20 cellular contexts compared by ENCODE assay signal in the genomic region with DNA sequence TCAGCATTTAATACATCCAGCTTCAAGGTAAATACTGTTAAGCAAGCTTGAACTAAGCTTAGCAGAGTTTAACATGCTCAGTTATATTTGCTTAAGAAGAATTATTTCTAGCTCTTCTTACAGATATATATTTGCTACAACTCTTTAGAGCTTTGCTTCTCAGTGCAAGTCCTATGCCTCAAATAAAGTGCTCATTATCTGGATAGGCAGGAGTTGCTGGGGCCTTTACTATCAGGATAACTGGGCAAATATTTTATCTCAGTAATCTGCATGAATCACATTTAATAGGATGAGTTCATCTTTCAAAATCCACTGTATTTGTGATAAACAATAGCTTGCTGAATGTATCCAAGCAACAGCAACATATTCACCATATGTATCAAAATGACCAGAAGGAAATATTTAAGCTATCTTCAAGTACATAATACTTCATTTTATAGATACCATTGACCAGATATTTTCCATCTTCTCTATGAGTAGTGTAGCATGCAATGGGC.
DNase-seq lines count a peak whose midpoint lies in the region; ATAC-seq, FAIRE-seq and TF ChIP-seq lines count a peak whose summit lies in the region.
"Had no signal": no experiment of that assay in that cellular context is flagged by ENCODE, and none has a peak within 500 bp of the region (broad histone marks: within the 10 kb centered on the region; RNA-seq: fewer than 3 reads in every experiment).

No MANE protein-coding gene starts in this region.

- H3K27me3 ChIP-seq in PC-3 (ENCODE audit: low read length): no peaks in the 10 kb centered on the region
- H3K27me3 ChIP-seq in foreskin keratinocyte: no peaks in the 10 kb centered on the region
- H3K27me3 ChIP-seq in right atrium auricular region: no peaks in the 10 kb centered on the region

- TF ChIP-seq CTCF in PC-3 (conservative IDR thresholded peaks at IDR 0.05; ENCODE audit: low read depth, low read length): no peak
- no peak for TF ChIP-seq CTCF in foreskin keratinocyte (conservative IDR thresholded peaks at IDR 0.05)
- TF ChIP-seq CTCF in retinal pigment epithelial cell (conservative IDR thresholded peaks at IDR 0.05; ENCODE audit: low read depth, low read length): no peak
- no peak for TF ChIP-seq CTCF in right atrium auricular region (IDR thresholded peaks at IDR 0.05)
- no peak for TF ChIP-seq CTCF in osteocyte (IDR thresholded peaks at IDR 0.05)
- TF ChIP-seq CTCF in kidney (IDR thresholded peaks at IDR 0.05; ENCODE audit: borderline replicate concordance, extremely low read depth, insufficient read depth): no peak

- no peaks in the 10 kb centered on the region for H4K20me1 ChIP-seq in PC-3 (ENCODE audit: low read length)

- H3K4me1 ChIP-seq in PC-3 (ENCODE audit: insufficient read depth, low read length) (peaks cover 4% of the 10 kb centered on the region; the same call in 1 of the 2 replicates), foreskin keratinocyte (no peaks in the 10 kb centered on the region), right atrium auricular region (no peaks in the 10 kb centered on the region), kidney (ENCODE audit: control insufficient read depth in 1 of 2, insufficient read depth in 1 of 2, low read depth in 1 of 2, low read length in 2 of 2) (no peaks in the 10 kb centered on the region)

- no peaks in the 10 kb centered on the region for H3K27me3 Mint-ChIP-seq in osteocyte (ENCODE audit: unreplicated experiment)
- H3K27me3 Mint-ChIP-seq: CD4-positive, alpha-beta memory T cell had no signal

- POLR2A ChIA-PET in PC-3 (lab: Charles Lee; ENCODE audit: unreplicated experiment): no interaction called here

- FAIRE-seq in kidney (lab: Jason Lieb, UNC): no peak
- FAIRE-seq: G401.6, GM12892 had no signal

- H3K4me1 Mint-ChIP-seq in osteocyte (ENCODE audit: unreplicated experiment): no peaks in the 10 kb centered on the region
- H3K4me1 Mint-ChIP-seq: CD4-positive, alpha-beta memory T cell had no signal

- no peaks in the 10 kb centered on the region for H3F3A ChIP-seq in PC-3 (ENCODE audit: low read length, unreplicated experiment)

- CTCF ChIA-PET in PC-3 (lab: Charles Lee): interaction anchor here (1.3 kb wide), 1 partner anchor 16 kb away, joined by 6 read pairs; no protein-coding TSS in a partner anchor

- 0 out of 2 replicates have a peak overlapping the region, but pooled peaks have one; percentile 12 for H3K9ac ChIP-seq in PC-3 (ENCODE audit: low read length)
- H3K9ac ChIP-seq in kidney (ENCODE audit: low read length in 2 of 2): no peak overlapping the region

- H2AFZ ChIP-seq in PC-3 (ENCODE audit: low read length): no peak overlapping the region
- H2AFZ ChIP-seq: GM23338 had no signal

- H3K27ac ChIP-seq in PC-3 (ENCODE audit: low read length) (peak overlapping the region; percentile 61), foreskin keratinocyte (no peak overlapping the region), right atrium auricular region (no peak overlapping the region), kidney (ENCODE audit: low read depth in 2 of 2, low read length in 2 of 2) (no peak overlapping the region)
- H3K27ac ChIP-seq: 22Rv1 had no signal

- H3K79me2 ChIP-seq in PC-3 (ENCODE audit: low read length): no peaks in the 10 kb centered on the region

- H3K4me3 ChIP-seq in PC-3 (ENCODE audit: low read length) (no peak overlapping the region), retinal pigment epithelial cell (ENCODE audit: low read length) (no peak overlapping the region), right atrium auricular region (no peak overlapping the region), kidney (ENCODE audit: low read length in 2 of 2) (no peak overlapping the region)
- H3K4me3 ChIP-seq: GM23338 had no signal

- intact Hi-C loops in PC-3 (cut with micrococcal nuclease): loop anchor here (2.0 kb wide), 1 partner anchor 185 kb away; no protein-coding TSS in a partner anchor
- intact Hi-C loops in kidney (cut with DNase I): no loop called here

- DNase-seq in DMS53 (lab: John Stamatoyannopoulos, UW): peak; percentile 12
- DNase-seq in DMS53 treated with DMSO at 0.1 percent for 48 hours (lab: John Stamatoyannopoulos, UW; ENCODE audit: unreplicated experiment): no peak
- DNase-seq in PC-3: peak; percentile 63
- DNase-seq in foreskin keratinocyte: peak in 1 of 2 donors; percentile 44
- DNase-seq in retinal pigment epithelial cell (ENCODE audit: low read depth): peak; percentile 8
- DNase-seq in right atrium auricular region (ENCODE audit: low spot score): no peak
- no peak for DNase-seq in osteocyte (ENCODE audit: extremely low spot score, unreplicated experiment)
- DNase-seq in kidney: no peak
- DNase-seq: C1 segment of cervical spinal cord; Calu3; CD4-positive, alpha-beta memory T cell; COR-L47; DMS153; DND-41; H9 had no signal

- no peak overlapping the region for H3K4me2 ChIP-seq in PC-3 (ENCODE audit: low read length)
- H3K4me2 ChIP-seq: GM23338 had no signal

- no peak overlapping the region for H3K4me3 Mint-ChIP-seq in osteocyte (ENCODE audit: unreplicated experiment)
- H3K4me3 Mint-ChIP-seq: CD4-positive, alpha-beta memory T cell; GM23338; H9 had no signal

- no peaks in the 10 kb centered on the region for H3K9me3 ChIP-seq in PC-3 (ENCODE audit: low read length)
- no peaks in the 10 kb centered on the region for H3K9me3 ChIP-seq in right atrium auricular region
- H3K9me3 ChIP-seq in kidney (ENCODE audit: control insufficient read depth in 1 of 2, low read length in 2 of 2): no peaks in the 10 kb centered on the region

- H3K36me3 ChIP-seq in PC-3 (ENCODE audit: low read depth, low read length) (no peaks in the 10 kb centered on the region), right atrium auricular region (no peaks in the 10 kb centered on the region), kidney (ENCODE audit: control insufficient read depth in 1 of 2, insufficient read depth in 2 of 2, low read length in 2 of 2) (no peaks in the 10 kb centered on the region)

- no peaks in the 10 kb centered on the region for H3K9me2 ChIP-seq in PC-3 (replicated peaks; ENCODE audit: low read length)

- H3K27ac Mint-ChIP-seq in osteocyte (ENCODE audit: unreplicated experiment): no peak overlapping the region
- H3K27ac Mint-ChIP-seq: CD4-positive, alpha-beta memory T cell; GM23338; H9 had no signal

- BruUV-seq in PC-3 (replicated peaks; lab: Mats Ljungman, UMichigan): no TSS peak

- ATAC-seq in PC-3 (peak; percentile 91), foreskin keratinocyte (peak; percentile 31)
- ATAC-seq: GM23338, HCT116 had no signal

- H3K9me3 Mint-ChIP-seq in osteocyte (ENCODE audit: unreplicated experiment): peaks cover 5% of the 10 kb centered on the region
- H3K9me3 Mint-ChIP-seq: GM23338, H9 had no signal

- no peaks in the 10 kb centered on the region for H3K36me3 Mint-ChIP-seq in osteocyte (ENCODE audit: unreplicated experiment)
- H3K36me3 Mint-ChIP-seq: CD4-positive, alpha-beta memory T cell had no signal

Comparison
In these comparisons a context has a peak if more than half of its experiments do, and no peak if none do; other contexts are left out.
1. DNase-seq: peak in DMS53 (single experiment), PC-3 (single experiment) and retinal pigment epithelial cell (single experiment); none in DMS53 treated with DMSO at 0.1 percent for 48 hours (single experiment), right atrium auricular region (single experiment), osteocyte (single experiment) and kidney (single experiment).